ENCODE assay signal across 1 cellular context in the genomic region with DNA sequence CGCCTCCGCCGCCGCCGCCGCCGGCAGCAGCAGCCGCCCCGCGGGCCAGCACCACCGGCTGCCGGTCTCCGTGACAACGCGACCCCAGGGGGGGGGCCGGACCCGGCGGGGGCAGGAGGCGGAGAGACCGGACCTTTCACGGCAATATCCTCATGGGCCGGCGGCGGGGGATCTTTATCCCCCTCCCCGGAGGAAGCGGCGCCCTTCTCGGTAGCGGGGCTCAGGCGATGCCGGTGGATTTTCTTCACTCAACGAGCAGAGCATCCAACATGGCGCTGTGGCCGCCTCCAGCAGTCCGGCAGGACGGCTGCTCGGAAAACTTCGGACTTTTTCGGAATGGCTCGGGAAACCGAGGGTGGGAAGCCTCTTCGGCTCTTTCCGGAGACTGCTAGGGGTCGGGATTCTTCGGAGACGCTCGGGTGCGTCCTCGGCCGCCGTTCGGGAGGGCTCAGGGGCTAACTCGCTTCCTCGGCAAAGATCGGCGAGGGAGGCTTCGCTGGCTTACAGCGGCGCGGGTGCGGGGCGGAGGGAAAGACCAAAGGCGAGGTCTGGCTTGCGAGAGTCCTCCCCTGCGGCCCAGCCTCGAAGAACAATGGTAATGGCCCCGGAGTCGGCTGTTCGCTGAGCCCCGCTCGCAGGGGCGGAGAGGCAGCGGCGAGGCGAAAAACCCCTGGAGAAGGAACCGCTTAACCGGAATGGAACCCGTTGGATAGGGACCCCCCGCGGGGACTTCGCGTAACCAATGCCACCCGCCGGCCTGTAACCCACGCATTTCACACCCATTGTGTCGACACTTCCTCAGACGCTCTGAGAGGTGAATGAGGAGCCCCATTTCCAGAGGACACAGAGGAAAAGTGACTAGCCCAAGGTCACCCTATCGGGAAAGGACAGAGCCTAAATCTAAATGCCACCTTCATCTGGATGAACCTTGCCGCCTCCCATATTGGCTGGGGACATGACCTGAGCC.
TF ChIP-seq lines count a peak whose summit lies in the region.

A gene with protein sequence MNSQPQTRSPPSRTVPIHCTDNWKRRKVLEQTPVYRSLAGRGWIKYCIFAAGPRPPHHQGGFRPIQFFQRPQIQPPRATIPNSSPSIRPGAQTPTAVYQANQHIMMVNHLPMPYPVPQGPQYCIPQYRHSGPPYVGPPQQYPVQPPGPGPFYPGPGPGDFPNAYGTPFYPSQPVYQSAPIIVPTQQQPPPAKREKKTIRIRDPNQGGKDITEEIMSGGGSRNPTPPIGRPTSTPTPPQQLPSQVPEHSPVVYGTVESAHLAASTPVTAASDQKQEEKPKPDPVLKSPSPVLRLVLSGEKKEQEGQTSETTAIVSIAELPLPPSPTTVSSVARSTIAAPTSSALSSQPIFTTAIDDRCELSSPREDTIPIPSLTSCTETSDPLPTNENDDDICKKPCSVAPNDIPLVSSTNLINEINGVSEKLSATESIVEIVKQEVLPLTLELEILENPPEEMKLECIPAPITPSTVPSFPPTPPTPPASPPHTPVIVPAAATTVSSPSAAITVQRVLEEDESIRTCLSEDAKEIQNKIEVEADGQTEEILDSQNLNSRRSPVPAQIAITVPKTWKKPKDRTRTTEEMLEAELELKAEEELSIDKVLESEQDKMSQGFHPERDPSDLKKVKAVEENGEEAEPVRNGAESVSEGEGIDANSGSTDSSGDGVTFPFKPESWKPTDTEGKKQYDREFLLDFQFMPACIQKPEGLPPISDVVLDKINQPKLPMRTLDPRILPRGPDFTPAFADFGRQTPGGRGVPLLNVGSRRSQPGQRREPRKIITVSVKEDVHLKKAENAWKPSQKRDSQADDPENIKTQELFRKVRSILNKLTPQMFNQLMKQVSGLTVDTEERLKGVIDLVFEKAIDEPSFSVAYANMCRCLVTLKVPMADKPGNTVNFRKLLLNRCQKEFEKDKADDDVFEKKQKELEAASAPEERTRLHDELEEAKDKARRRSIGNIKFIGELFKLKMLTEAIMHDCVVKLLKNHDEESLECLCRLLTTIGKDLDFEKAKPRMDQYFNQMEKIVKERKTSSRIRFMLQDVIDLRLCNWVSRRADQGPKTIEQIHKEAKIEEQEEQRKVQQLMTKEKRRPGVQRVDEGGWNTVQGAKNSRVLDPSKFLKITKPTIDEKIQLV (N-terminal part only) (minus strand): TSS at position 309 of the 967 bp plus-strand sequence. CDS start 174,155 bp downstream, outside the sequence.

TF ChIP-seq in SK-N-SH, 30 proteins besides CTCF, POLR2A, EP300 and RAD21 (continued from another document):
- TF ChIP-seq, protein P1, sequence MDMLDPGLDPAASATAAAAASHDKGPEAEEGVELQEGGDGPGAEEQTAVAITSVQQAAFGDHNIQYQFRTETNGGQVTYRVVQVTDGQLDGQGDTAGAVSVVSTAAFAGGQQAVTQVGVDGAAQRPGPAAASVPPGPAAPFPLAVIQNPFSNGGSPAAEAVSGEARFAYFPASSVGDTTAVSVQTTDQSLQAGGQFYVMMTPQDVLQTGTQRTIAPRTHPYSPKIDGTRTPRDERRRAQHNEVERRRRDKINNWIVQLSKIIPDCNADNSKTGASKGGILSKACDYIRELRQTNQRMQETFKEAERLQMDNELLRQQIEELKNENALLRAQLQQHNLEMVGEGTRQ (IDR thresholded peaks at IDR 0.05; ENCODE audit: borderline replicate concordance, low read depth, low read length), result no peak
- TF ChIP-seq MEF2A (IDR thresholded peaks at IDR 0.05; ENCODE audit: borderline replicate concordance, low read depth), result no peak
- peak; percentile 26; the same call in 1 of the 2 replicates for TF ChIP-seq NRF1 (IDR thresholded peaks at IDR 0.05; ENCODE audit: low read depth, low read length)
- no peak for TF ChIP-seq GATA2 (CRISPR knock-in tag; IDR thresholded peaks at IDR 0.05)
